Comparison of ENCODE assay signal across 18 cellular contexts in the genomic region with DNA sequence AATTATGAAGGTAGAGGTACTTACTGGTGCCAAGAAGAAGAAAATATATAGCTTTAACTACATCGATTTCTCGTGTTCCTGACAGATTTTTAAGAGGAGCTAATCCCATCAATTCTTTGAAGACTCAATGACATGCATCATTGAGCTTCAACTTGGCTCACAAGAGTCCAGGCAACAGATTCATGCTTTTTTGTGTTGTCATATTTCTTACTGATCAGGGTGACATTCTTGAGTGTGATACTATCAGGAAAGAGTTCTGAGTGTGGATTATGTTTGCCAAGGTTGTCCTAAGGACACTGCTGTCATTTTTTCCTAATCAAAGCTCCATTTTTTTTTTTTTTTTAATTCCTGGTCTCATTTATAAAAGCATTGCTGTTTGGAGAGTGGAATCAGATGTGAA.
"Had no signal": no experiment of that assay in that cellular context is flagged by ENCODE, and none has a peak within 500 bp of the region (broad histone marks: within the 10 kb centered on the region; RNA-seq: fewer than 3 reads in every experiment).

No MANE protein-coding gene starts in this region.

- DNase-seq: activated T-cell treated with anti-CD3 and anti-CD28 coated beads, Interleukin-2, amount 50 U/mL, for 1 hour; adrenal gland; dorsolateral prefrontal cortex; effector memory CD8-positive, alpha-beta T cell; foreskin melanocyte; immature natural killer cell; left lung; natural killer cell; stimulated activated CD4-positive, alpha-beta T cell treated with anti-CD3 and anti-CD28 coated beads, Interleukin-4, amount 100 ng/mL, for 4 hours; stimulated activated naive CD8-positive, alpha-beta T cell treated with anti-CD3 and anti-CD28 coated beads, Interleukin-15, Interleukin-2, amounts not matched to agents 100 U/mL and 50 U/mL, for 24 hours; T-helper 9 cell; upper lobe of left lung had no signal

- H3K27ac ChIP-seq: adrenal gland, breast epithelium, dorsolateral prefrontal cortex, left lung, upper lobe of left lung had no signal

- H3K9me3 ChIP-seq: adrenal gland, breast epithelium, left lung, upper lobe of left lung had no signal

- H3K4me1 ChIP-seq: breast epithelium, upper lobe of left lung had no signal

- H3K27me3 ChIP-seq: adrenal gland, breast epithelium, dorsolateral prefrontal cortex, left lung, upper lobe of left lung had no signal

- H3K4me1 Mint-ChIP-seq: central memory CD8-positive, alpha-beta T cell; immature natural killer cell; natural killer cell had no signal

- H3K36me3 ChIP-seq: adrenal gland, breast epithelium, left lung, upper lobe of left lung had no signal

- H3K4me3 ChIP-seq: adrenal gland, breast epithelium, dorsolateral prefrontal cortex, left lung, upper lobe of left lung had no signal

- H3K27me3 Mint-ChIP-seq: central memory CD8-positive, alpha-beta T cell; progenitor cell of endocrine pancreas had no signal

- H3K36me3 Mint-ChIP-seq: activated naive CD4-positive, alpha-beta T cell treated with anti-CD3 and anti-CD28 coated beads, Interleukin-2, amount 50 U/mL, for 72 hours; immature natural killer cell; mesothelial cell of epicardium; natural killer cell; WTC11 had no signal

- H3K27ac Mint-ChIP-seq: activated naive CD4-positive, alpha-beta T cell treated with anti-CD3 and anti-CD28 coated beads, Interleukin-2, amount 50 U/mL, for 72 hours; effector memory CD8-positive, alpha-beta T cell; immature natural killer cell; mesothelial cell of epicardium; natural killer cell; progenitor cell of endocrine pancreas; WTC11 had no signal

- H3K9me3 Mint-ChIP-seq: activated naive CD4-positive, alpha-beta T cell treated with anti-CD3 and anti-CD28 coated beads, Interleukin-2, amount 50 U/mL, for 72 hours; central memory CD8-positive, alpha-beta T cell; effector memory CD8-positive, alpha-beta T cell; immature natural killer cell; mesothelial cell of epicardium; natural killer cell; WTC11 had no signal

- H3K4me3 Mint-ChIP-seq: central memory CD8-positive, alpha-beta T cell; effector memory CD8-positive, alpha-beta T cell; immature natural killer cell; mesothelial cell of epicardium; natural killer cell; WTC11 had no signal
